Comparison of ENCODE assay signal across 23 cellular contexts in genomic region chrX:147935156-147935758, GRCh38. TPM values are rescaled to one million over a fixed set of nuclear protein-coding genes. Genes with fewer than 3 reads are reported as not detected.
DNase-seq lines count a peak whose midpoint lies in the region; ATAC-seq, FAIRE-seq and TF ChIP-seq lines count a peak whose summit lies in the region.
"Had no signal": no experiment of that assay in that cellular context is flagged by ENCODE, and none has a peak within 500 bp of the region (broad histone marks: within the 10 kb centered on the region; RNA-seq: fewer than 3 reads in every experiment).

No MANE protein-coding gene starts in this region.

- no peak for TF ChIP-seq CTCF in brain microvascular endothelial cell (IDR thresholded peaks at IDR 0.05; ENCODE audit: low read depth, low read length, missing control alignments)
- no peak for TF ChIP-seq CTCF in endothelial cell of umbilical vein (IDR thresholded peaks at IDR 0.05; ENCODE audit: extremely low read depth in 1 of 2, insufficient read depth in 1 of 2, low read depth in 1 of 2, low read length in 2 of 2)
- TF ChIP-seq CTCF in coronary artery (IDR thresholded peaks at IDR 0.05) = no peak

- DNase-seq in EH (ENCODE audit: low read depth) (peak; percentile 0), amniotic epithelial cell (ENCODE audit: low read depth) (peak; percentile 57), brain microvascular endothelial cell (peak; percentile 6), endothelial cell of umbilical vein (ENCODE audit: low read depth, low spot score) (no peak), coronary artery (ENCODE audit: low spot score) (no peak)
- DNase-seq: 8988T; ACHN; AML-193; BE2C; Calu3; CD4-positive, alpha-beta memory T cell; COR-L47; DMS53; DMS79 treated with DMSO at 0.1 percent for 48 hours; GOT3; HFFc6 had no signal

- no peak overlapping the region for H2AFZ ChIP-seq in endothelial cell of umbilical vein (ENCODE audit: low read depth, low read length)

- H3K79me2 ChIP-seq in endothelial cell of umbilical vein (ENCODE audit: control insufficient read depth, insufficient read depth, low read length) = no peaks in the 10 kb centered on the region

- H3K9ac ChIP-seq in endothelial cell of umbilical vein (replicated peaks; ENCODE audit: extremely low read depth, insufficient read depth, low read length) = no peak overlapping the region
- H3K9ac ChIP-seq: BLaER1 treated with 17β-estradiol and CSF1 and Interleukin-3, amounts not matched to agents 10 nM and 100 nM had no signal

- intact Hi-C loops in endothelial cell of umbilical vein (cut with micrococcal nuclease) = no loop called here

- H3K27me3 ChIP-seq in brain microvascular endothelial cell (replicated peaks) (no peaks in the 10 kb centered on the region), endothelial cell of umbilical vein (ENCODE audit: control insufficient read depth in 2 of 2, insufficient read depth in 2 of 2, low read length in 2 of 2) (no peaks in the 10 kb centered on the region)
- H3K27me3 ChIP-seq: BE2C had no signal

- no peak for ATAC-seq in GM21447 (IDR thresholded peaks at IDR 0.05; ENCODE audit: unreplicated experiment)
- no peak for ATAC-seq in GM21526 (IDR thresholded peaks at IDR 0.05; ENCODE audit: low FRiP score, unreplicated experiment)
- ATAC-seq: A549 had no signal

- H3K4me3 ChIP-seq in brain microvascular endothelial cell (ENCODE audit: low read depth, low read length) (no peak overlapping the region), endothelial cell of umbilical vein (replicated peaks in 1 of 3; ENCODE audit: insufficient read depth in 1 of 3, low read depth in 1 of 3, low read length in 3 of 3) (no peak overlapping the region), coronary artery (no peak overlapping the region)
- H3K4me3 ChIP-seq: A549; BLaER1 treated with 17β-estradiol and CSF1 and Interleukin-3, amounts not matched to agents 10 nM and 100 nM; HAP-1 had no signal

- no peaks in the 10 kb centered on the region for H3K9me3 ChIP-seq in endothelial cell of umbilical vein (replicated peaks; ENCODE audit: control insufficient read depth, insufficient read depth, low read length)
- H3K9me3 ChIP-seq: A549; BE2C; BLaER1 treated with 17β-estradiol and CSF1 and Interleukin-3, amounts not matched to agents 10 nM and 100 nM; HAP-1 had no signal

- H3K4me1 ChIP-seq in endothelial cell of umbilical vein (ENCODE audit: control insufficient read depth, extremely low read depth, insufficient read depth, low read length) = no peaks in the 10 kb centered on the region
- H3K4me1 ChIP-seq: A549; BE2C; BLaER1 treated with 17β-estradiol and CSF1 and Interleukin-3, amounts not matched to agents 10 nM and 100 nM had no signal

- FAIRE-seq in endothelial cell of umbilical vein (lab: Jason Lieb, UNC) = peak; percentile 44
- FAIRE-seq: GM12892, H54 had no signal

- BruUV-seq in endothelial cell of umbilical vein (replicated peaks; lab: Mats Ljungman, UMichigan) = no TSS peak

- in situ Hi-C loops in brain microvascular endothelial cell (cut with HindIII; ENCODE audit: low pct_ligation_motif_present, low sequenced_read_pairs) = no loop called here

- no peak for TF ChIP-seq POLR2A in endothelial cell of umbilical vein (IDR thresholded peaks at IDR 0.05; ENCODE audit: low read depth, low read length)

- H3K9me1 ChIP-seq in endothelial cell of umbilical vein (replicated peaks; ENCODE audit: control insufficient read depth, extremely low read depth, insufficient read depth, low read length) = no peaks in the 10 kb centered on the region

- dilution Hi-C loops in endothelial cell of umbilical vein (cut with MboI; ENCODE audit: extremely low pct_ligation_motif_present, low sequenced_read_pairs) = no loop called here

- CTCF ChIA-PET in endothelial cell of umbilical vein (lab: Charles Lee) = no interaction called here

- POLR2A ChIA-PET in endothelial cell of umbilical vein (lab: Charles Lee) = no interaction called here

- no peak overlapping the region for H3K27ac ChIP-seq in brain microvascular endothelial cell
- no peak overlapping the region for H3K27ac ChIP-seq in endothelial cell of umbilical vein (ENCODE audit: insufficient read depth, low read depth, low read length)
- no peak overlapping the region for H3K27ac ChIP-seq in coronary artery
- H3K27ac ChIP-seq: A549; BLaER1 treated with 17β-estradiol and CSF1 and Interleukin-3, amounts not matched to agents 10 nM and 100 nM had no signal

- H4K20me1 ChIP-seq in endothelial cell of umbilical vein (replicated peaks; ENCODE audit: control insufficient read depth, extremely low read depth, insufficient read depth, low read length) = no peaks in the 10 kb centered on the region
- H4K20me1 ChIP-seq: BLaER1 treated with 17β-estradiol and CSF1 and Interleukin-3, amounts not matched to agents 10 nM and 100 nM had no signal

- no peaks in the 10 kb centered on the region for H3K36me3 ChIP-seq in brain microvascular endothelial cell (replicated peaks)
- no peaks in the 10 kb centered on the region for H3K36me3 ChIP-seq in endothelial cell of umbilical vein (ENCODE audit: control insufficient read depth in 2 of 2, extremely low read depth in 1 of 2, insufficient read depth in 2 of 2, low read length in 2 of 2)
- H3K36me3 ChIP-seq: BE2C had no signal

- no peak overlapping the region for H3K4me2 ChIP-seq in endothelial cell of umbilical vein (ENCODE audit: insufficient read depth, low read length)
- H3K4me2 ChIP-seq: A549; BLaER1 treated with 17β-estradiol and CSF1 and Interleukin-3, amounts not matched to agents 10 nM and 100 nM had no signal

TF ChIP-seq in endothelial cell of umbilical vein, 7 proteins besides CTCF, POLR2A, EP300 and RAD21:
- TF ChIP-seq EZH2 (IDR thresholded peaks at IDR 0.05; ENCODE audit: borderline replicate concordance, low read depth, low read length, severe bottlenecking) = no peak
- TF ChIP-seq POLR2AphosphoS5 (IDR thresholded peaks at IDR 0.05; ENCODE audit: insufficient read depth, low read depth, low read length) = no peak
- no peak for TF ChIP-seq FOS (IDR thresholded peaks at IDR 0.05; ENCODE audit: borderline replicate concordance, insufficient read depth, low read length)
- TF ChIP-seq GATA2 (IDR thresholded peaks at IDR 0.05; ENCODE audit: insufficient read depth, insufficient read length, low read depth, low read length) = no peak
- no peak for TF ChIP-seq JUN (IDR thresholded peaks at IDR 0.05; ENCODE audit: borderline replicate concordance, insufficient read depth, insufficient read length, low read depth)
- no peak for TF ChIP-seq MAX (IDR thresholded peaks at IDR 0.05; ENCODE audit: insufficient read depth, insufficient read length)
- no peak for TF ChIP-seq MYC (IDR thresholded peaks at IDR 0.05; ENCODE audit: low read depth, low read length)

RNA-seq across cellular contexts. Expression of gene FMR1, which starts 23.5 kb away (rescaled TPM):
- 33.3 and 36.4 TPM in 2 replicates for total RNA-seq in endothelial cell of umbilical vein
- polyA plus RNA-seq in endothelial cell of umbilical vein = 5.8 and 8.8 TPM in 2 replicates
- 9.6 and 11.2 TPM in 2 replicates for polyA plus RNA-seq in endothelial cell of umbilical vein (2011; cell fraction: cytosol; rRNA removed)
- 47.5 and 57.2 TPM in 2 replicates for polyA plus RNA-seq in endothelial cell of umbilical vein (2011; cell fraction: nucleus; rRNA removed)
- polyA plus RNA-seq in endothelial cell of umbilical vein (2012) = 21.3 and 27.2 TPM in 2 replicates
- polyA minus RNA-seq in endothelial cell of umbilical vein = 11.0 and 20.4 TPM in 2 replicates
- polyA minus RNA-seq in endothelial cell of umbilical vein (2011; cell fraction: cytosol; rRNA and poly(A)+ RNA removed) = 31.0 TPM
- polyA minus RNA-seq in endothelial cell of umbilical vein (2011; cell fraction: nucleus; rRNA and poly(A)+ RNA removed) = 36.6 and 46.5 TPM in 2 replicates

RNA-seq across cellular contexts. Expression of gene FMR1NB, which starts 45.9 kb away (rescaled TPM):
- not detected in 2 replicates for total RNA-seq in endothelial cell of umbilical vein
- polyA plus RNA-seq in endothelial cell of umbilical vein = not detected in 2 replicates
- polyA plus RNA-seq in endothelial cell of umbilical vein (2011; cell fraction: cytosol; rRNA removed) = not detected in 2 replicates
- not detected in 2 replicates for polyA plus RNA-seq in endothelial cell of umbilical vein (2011; cell fraction: nucleus; rRNA removed)
- not detected in 2 replicates for polyA plus RNA-seq in endothelial cell of umbilical vein (2012)
- not detected in 2 replicates for polyA minus RNA-seq in endothelial cell of umbilical vein
- polyA minus RNA-seq in endothelial cell of umbilical vein (2011; cell fraction: cytosol; rRNA and poly(A)+ RNA removed) = not detected
- not detected in 2 replicates for polyA minus RNA-seq in endothelial cell of umbilical vein (2011; cell fraction: nucleus; rRNA and poly(A)+ RNA removed)
- total RNA-seq: Calu3; CD4-positive, alpha-beta memory T cell; HFFc6 had no signal
- polyA plus RNA-seq: A549; CD4-positive, alpha-beta memory T cell had no signal

Comparison
In these comparisons a context has a peak if more than half of its experiments do, and no peak if none do; other contexts are left out.
1. DNase-seq: peak in EH (single experiment), amniotic epithelial cell (single experiment) and brain microvascular endothelial cell (single experiment); none in endothelial cell of umbilical vein (single experiment) and coronary artery (single experiment).